Comparison of ENCODE assay signal across 1 cellular context in the genomic region with DNA sequence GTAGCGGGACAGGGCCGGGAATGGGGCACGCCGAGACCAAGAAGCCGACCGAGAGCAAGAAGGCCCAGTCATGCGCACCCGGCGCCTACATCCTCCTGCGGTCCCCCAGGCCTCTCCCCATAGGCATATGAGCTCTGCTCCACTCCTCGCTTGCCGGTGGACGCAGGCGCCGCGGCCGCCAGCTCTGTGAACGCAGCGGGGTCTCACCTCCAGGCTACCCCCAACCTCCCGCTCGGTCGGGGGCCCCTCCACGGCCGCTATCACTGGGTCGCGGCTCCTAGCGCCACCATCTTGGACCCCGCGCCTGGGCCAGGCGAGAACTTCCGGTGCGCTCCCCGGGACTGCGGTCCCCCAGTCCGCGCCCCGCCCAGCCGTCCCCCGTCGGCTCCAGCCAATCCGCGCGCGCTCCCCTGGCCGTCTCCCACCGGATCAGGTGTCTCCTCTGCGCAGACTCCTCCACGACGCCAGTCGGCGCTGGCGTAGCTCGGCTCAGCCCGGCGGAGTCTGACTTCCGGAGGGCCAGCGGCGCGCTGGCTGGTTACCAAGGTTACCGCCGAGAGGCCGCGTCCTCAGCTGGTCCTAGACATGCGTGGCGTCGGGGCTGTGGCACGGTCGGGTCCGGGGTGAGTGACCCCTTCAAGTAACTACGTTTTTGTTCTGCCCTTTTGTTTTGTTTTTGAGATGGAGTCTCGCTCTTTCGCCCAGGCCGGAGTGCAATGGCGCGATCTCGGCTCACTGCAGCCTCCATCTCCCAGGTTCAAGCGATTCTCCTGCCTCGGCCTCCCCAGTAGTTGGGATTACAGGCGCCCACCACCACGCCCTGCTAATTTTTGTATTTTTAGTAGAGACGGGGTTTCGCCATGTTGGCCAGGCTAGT.
TF ChIP-seq lines count a peak whose summit lies in the region.

ZNF594 (minus strand) TSS at position 328 of the 877 bp plus-strand sequence. CDS start 7,612 bp downstream, outside the sequence.

TF ChIP-seq in HepG2, 621 proteins besides CTCF, POLR2A, EP300 and RAD21 (continued from another document):
- peak; percentile 31; the same call in 1 of the 2 replicates for TF ChIP-seq MNT (IDR thresholded peaks at IDR 0.05)
- TF ChIP-seq, protein P1, sequence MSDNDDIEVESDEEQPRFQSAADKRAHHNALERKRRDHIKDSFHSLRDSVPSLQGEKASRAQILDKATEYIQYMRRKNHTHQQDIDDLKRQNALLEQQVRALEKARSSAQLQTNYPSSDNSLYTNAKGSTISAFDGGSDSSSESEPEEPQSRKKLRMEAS (IDR thresholded peaks at IDR 0.05): peak; percentile 46; the same call in 1 of the 2 replicates
- peak; percentile 59; the same call in 1 of the 2 replicates for TF ChIP-seq SIX1 (CRISPR knock-in tag; IDR thresholded peaks at IDR 0.05; ENCODE audit: borderline replicate concordance)
- no peak for TF ChIP-seq FOXA1 (IDR thresholded peaks at IDR 0.05)
- 0 out of 2 replicates have a peak, but pooled peaks have one; percentile 2 for TF ChIP-seq FOXA1 (CRISPR knock-in tag; IDR thresholded peaks at IDR 0.05)
- peak; percentile 73 for TF ChIP-seq SIN3B (IDR thresholded peaks at IDR 0.05; ENCODE audit: low read length)
- TF ChIP-seq PHF21A (CRISPR knock-in tag; IDR thresholded peaks at IDR 0.05): no peak
- TF ChIP-seq, protein P2, sequence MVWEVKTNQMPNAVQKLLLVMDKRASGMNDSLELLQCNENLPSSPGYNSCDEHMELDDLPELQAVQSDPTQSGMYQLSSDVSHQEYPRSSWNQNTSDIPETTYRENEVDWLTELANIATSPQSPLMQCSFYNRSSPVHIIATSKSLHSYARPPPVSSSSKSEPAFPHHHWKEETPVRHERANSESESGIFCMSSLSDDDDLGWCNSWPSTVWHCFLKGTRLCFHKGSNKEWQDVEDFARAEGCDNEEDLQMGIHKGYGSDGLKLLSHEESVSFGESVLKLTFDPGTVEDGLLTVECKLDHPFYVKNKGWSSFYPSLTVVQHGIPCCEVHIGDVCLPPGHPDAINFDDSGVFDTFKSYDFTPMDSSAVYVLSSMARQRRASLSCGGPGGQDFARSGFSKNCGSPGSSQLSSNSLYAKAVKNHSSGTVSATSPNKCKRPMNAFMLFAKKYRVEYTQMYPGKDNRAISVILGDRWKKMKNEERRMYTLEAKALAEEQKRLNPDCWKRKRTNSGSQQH (CRISPR knock-in tag; IDR thresholded peaks at IDR 0.05; ENCODE audit: low read depth): 0 out of 2 replicates have a peak, but pooled peaks have one; percentile 45
